4 cellular contexts compared by ENCODE assay signal in the genomic region with DNA sequence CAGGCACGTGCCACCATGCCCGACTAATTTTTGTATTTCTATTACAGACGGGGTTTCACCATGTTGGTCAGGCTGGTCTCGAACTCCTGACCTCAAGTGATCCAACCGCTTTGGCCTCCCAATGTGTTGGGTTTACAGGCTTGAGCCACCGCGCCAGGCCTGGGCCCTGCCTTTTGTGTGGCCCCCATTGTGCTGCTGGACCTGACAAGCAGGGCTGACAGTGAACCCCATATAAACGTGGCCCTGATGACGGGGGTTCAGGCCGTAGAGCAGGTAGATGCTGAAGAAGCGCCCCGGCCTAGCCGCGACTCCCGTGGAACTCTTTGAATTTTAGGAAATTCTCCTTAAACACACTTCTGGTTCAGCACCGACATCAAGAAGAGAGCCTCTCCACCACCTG. TPM values are rescaled to one million over a fixed set of nuclear protein-coding genes. Genes with fewer than 3 reads are reported as not detected.
"Had no signal": no experiment of that assay in that cellular context is flagged by ENCODE, and none has a peak within 500 bp of the region (broad histone marks: within the 10 kb centered on the region; RNA-seq: fewer than 3 reads in every experiment).

No MANE protein-coding gene starts in this region.

RNA-seq across cellular contexts. Expression of gene SULT1A2, which starts 17.7 kb away (rescaled TPM):
- total RNA-seq: HT1080, IMR-90 had no signal
- polyA plus RNA-seq: IgD-negative memory B cell had no signal

RNA-seq across cellular contexts. Expression of gene NPIPB8, which starts 23.3 kb away (rescaled TPM):
- total RNA-seq: HT1080, IMR-90, K562 had no signal
- polyA plus RNA-seq: IgD-negative memory B cell, IMR-90 had no signal
